ENCODE assay signal across 8 cellular contexts in the genomic region with DNA sequence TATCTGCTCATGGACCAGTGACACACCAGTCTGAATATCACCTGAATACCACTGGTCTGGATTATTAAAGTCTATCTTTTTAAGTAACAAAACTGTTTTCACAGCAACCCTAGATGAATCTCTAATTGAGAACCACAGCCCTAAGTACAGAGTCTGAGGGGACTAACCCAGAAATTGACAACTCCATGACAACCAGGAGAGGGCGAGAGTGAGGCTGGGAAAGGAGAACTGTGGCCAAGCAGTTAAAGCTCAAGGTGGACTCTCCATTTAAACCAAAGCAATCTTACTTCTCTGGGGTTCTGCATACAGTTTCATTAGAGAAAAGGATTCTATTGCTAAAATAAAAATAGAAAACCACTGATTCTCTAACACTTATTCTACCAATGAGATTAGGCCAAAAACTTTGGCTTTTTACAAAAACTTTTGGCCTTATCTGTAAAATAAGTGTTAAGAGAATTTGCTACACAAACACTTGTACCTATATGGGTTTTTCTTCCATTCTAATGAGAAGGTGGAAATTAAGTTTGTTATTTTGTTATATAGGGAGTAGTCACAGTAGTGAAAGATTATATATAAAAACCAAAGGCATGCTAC.
DNase-seq lines count a peak whose midpoint lies in the region; TF ChIP-seq lines count a peak whose summit lies in the region.

No MANE protein-coding gene starts in this region.

- H3K27me3 ChIP-seq in Loucy (ENCODE audit: insufficient read depth, low read length, poor library complexity, severe bottlenecking), result no peaks in the 10 kb centered on the region

- no peak overlapping the region for H3K27ac Mint-ChIP-seq in activated T-cell treated with anti-CD3 and anti-CD28 coated beads, Interleukin-2, amount 50 U/mL, for 24 hours

- H3K27ac ChIP-seq in HEK293 (ENCODE audit: extremely low read depth, low read depth, low read length), result no peak overlapping the region

- H3K4me1 ChIP-seq in HEK293 (ENCODE audit: control insufficient read depth, insufficient read depth, low read length) (peaks cover 4% of the 10 kb centered on the region), Loucy (ENCODE audit: insufficient read depth, low read length, poor library complexity, severe bottlenecking) (peaks cover 33% of the 10 kb centered on the region)

- POLR2A ChIA-PET in HEK293 (lab: Yijun Ruan, JAX), result no interaction called here

- H2AFZ ChIP-seq in Loucy (ENCODE audit: low read length), result peak overlapping the region; percentile 32; the same call in 1 of the 2 replicates

- CTCF ChIA-PET in HEK293 (lab: Yijun Ruan, JAX), result interaction anchor here (0.6 to 1.3 kb wide), 10 partner anchors 9 to 964 kb away, joined by 3 to 7 read pairs (median 4); no protein-coding TSS in a partner anchor

- no peak overlapping the region for H3K4me3 Mint-ChIP-seq in activated T-cell treated with anti-CD3 and anti-CD28 coated beads, Interleukin-2, amount 50 U/mL, for 24 hours

- H3K36me3 ChIP-seq in HEK293 (ENCODE audit: control insufficient read depth in 2 of 2, insufficient read depth in 1 of 2, low read length in 2 of 2) (no peaks in the 10 kb centered on the region), Loucy (ENCODE audit: insufficient read depth, low read length) (no peaks in the 10 kb centered on the region)

- H3K9ac ChIP-seq in Loucy (ENCODE audit: low read depth, low read length, poor library complexity, severe bottlenecking), result no peak overlapping the region

- no peaks in the 10 kb centered on the region for H4K20me1 ChIP-seq in Loucy (ENCODE audit: insufficient read depth, low read length, poor library complexity, severe bottlenecking)

- H3K4me1 Mint-ChIP-seq in activated T-cell treated with anti-CD3 and anti-CD28 coated beads, Interleukin-2, amount 50 U/mL, for 24 hours (ENCODE audit: low read depth), result peaks cover 22% of the 10 kb centered on the region

- H3K4me3 ChIP-seq in HEK293 (ENCODE audit: low read depth, low read length) (no peak overlapping the region), Loucy (ENCODE audit: low read length, poor library complexity, severe bottlenecking) (no peak overlapping the region), choroid plexus epithelial cell (ENCODE audit: low read depth, low read length) (no peak overlapping the region)

- no peaks in the 10 kb centered on the region for H3K36me3 Mint-ChIP-seq in activated T-cell treated with anti-CD3 and anti-CD28 coated beads, Interleukin-2, amount 50 U/mL, for 24 hours (ENCODE audit: low read depth)

- H3K9me3 Mint-ChIP-seq in activated T-cell treated with anti-CD3 and anti-CD28 coated beads, Interleukin-2, amount 50 U/mL, for 24 hours, result no peaks in the 10 kb centered on the region

- no peak for TF ChIP-seq CTCF in HEK293 (tag by site-specific recombination; IDR thresholded peaks at IDR 0.05)
- TF ChIP-seq CTCF in Loucy (conservative IDR thresholded peaks at IDR 0.05; ENCODE audit: low read length), result peak; percentile 84
- peak; percentile 90 for TF ChIP-seq CTCF in choroid plexus epithelial cell (conservative IDR thresholded peaks at IDR 0.05; ENCODE audit: low read depth, low read length)

- H3K9me2 ChIP-seq in Loucy (replicated peaks; ENCODE audit: low read depth, low read length), result no peaks in the 10 kb centered on the region

- H3K79me2 ChIP-seq in Loucy (ENCODE audit: insufficient read depth, low read length), result no peaks in the 10 kb centered on the region

- no peaks in the 10 kb centered on the region for H3K27me3 Mint-ChIP-seq in activated T-cell treated with anti-CD3 and anti-CD28 coated beads, Interleukin-2, amount 50 U/mL, for 24 hours

- peak overlapping the region; percentile 94 for H3K4me2 ChIP-seq in Loucy (ENCODE audit: low read depth, low read length, poor library complexity, severe bottlenecking)

- H3F3A ChIP-seq in Loucy (ENCODE audit: low read depth), result peaks cover 4% of the 10 kb centered on the region; the same call in 1 of the 2 replicates

- H3K9me3 ChIP-seq in HEK293 (ENCODE audit: control insufficient read depth, insufficient read depth, low read depth, low read length) (no peaks in the 10 kb centered on the region), Loucy (ENCODE audit: insufficient read depth, low read depth, low read length) (no peaks in the 10 kb centered on the region)

- DNase-seq in activated T-cell treated with anti-CD3 and anti-CD28 coated beads for 1 hour (ENCODE audit: low read depth) (peak; percentile 26), UCSD-AML1 (lab: John Stamatoyannopoulos, UW; ENCODE audit: unreplicated experiment) (peak; percentile 37), choroid plexus epithelial cell (ENCODE audit: low read depth) (peak; percentile 85), medulla oblongata (ENCODE audit: extremely low spot score) (peak; percentile 72)
- DNase-seq in activated T-cell treated with anti-CD3 and anti-CD28 coated beads, Interleukin-2, amount 50 U/mL, for 24 hours, result no peak
- DNase-seq in stimulated activated naive CD4-positive, alpha-beta T cell treated with Interleukin-2 at 50 U/mL for 16 hours (lab: John Stamatoyannopoulos, UW), result peak; percentile 47

TF ChIP-seq in HEK293, 187 proteins besides CTCF, POLR2A, EP300 and RAD21:
- no peak for TF ChIP-seq GFI1B (tag by site-specific recombination; IDR thresholded peaks at IDR 0.05)
- peak; percentile 46 for TF ChIP-seq ZNF654 (tag by site-specific recombination; IDR thresholded peaks at IDR 0.05; ENCODE audit: low read depth)
- TF ChIP-seq ZFP41 (tag by site-specific recombination; IDR thresholded peaks at IDR 0.05; ENCODE audit: borderline replicate concordance), result no peak
